ENCODE assay signal across 27 cellular contexts in genomic region chr2:64363848-64364247, GRCh38.
A peak's percentile ranks its signal among the peaks of the same experiment; 100 is the strongest.
DNase-seq lines count a peak whose midpoint lies in the region; ATAC-seq and TF ChIP-seq lines count a peak whose summit lies in the region.
"Had no signal": no experiment of that assay in that cellular context is flagged by ENCODE, and none has a peak within 500 bp of the region (broad histone marks: within the 10 kb centered on the region; RNA-seq: fewer than 3 reads in every experiment).

No MANE protein-coding gene starts in this region.

- DNase-seq in right atrium auricular region (ENCODE audit: low spot score), result peak; percentile 32
- no peak for DNase-seq in left cardiac atrium
- no peak for DNase-seq in PC-9
- no peak for DNase-seq in epithelial cell of prostate (ENCODE audit: low read depth, low spot score)
- no peak for DNase-seq in type B pancreatic cell (ENCODE audit: extremely low spot score, unreplicated experiment)
- no peak for DNase-seq in transverse colon
- DNase-seq in T-helper 9 cell, result no peak
- DNase-seq in CD4-positive, alpha-beta T cell, result no peak
- DNase-seq: 8988T; activated CD4-positive, alpha-beta memory T cell treated with anti-CD3 and anti-CD28 coated beads, Interleukin-2, amount 10 ng/mL, durations not matched to agents 7 days and 5 days; activated CD8-positive, alpha-beta memory T cell treated with anti-CD3 and anti-CD28 coated beads, Interleukin-2, amount 50 U/mL, for 4 hours; activated naive CD4-positive, alpha-beta T cell treated with Interleukin-2 at 50 U/mL for 16 hours; cerebellar nuclear complex; DMS79 treated with DMSO at 0.1 percent for 48 hours; immature natural killer cell; NCI-H1092; NCI-H1694 treated with DMSO at 0.1 percent for 48 hours; Right ventricle myocardium superior; small intestine; stimulated activated naive CD4-positive, alpha-beta T cell treated with Interleukin-2 at 50 U/mL for 16 hours; testis; uterus had no signal

- no peak overlapping the region for H3K4me2 ChIP-seq in PC-9

- H3K4me1 Mint-ChIP-seq in type B pancreatic cell (ENCODE audit: unreplicated experiment), result peaks cover 19% of the 10 kb centered on the region
- H3K4me1 Mint-ChIP-seq in CD4-positive, alpha-beta T cell (ENCODE audit: low read depth), result no peaks in the 10 kb centered on the region
- H3K4me1 Mint-ChIP-seq: immature natural killer cell had no signal

- no peak for TF ChIP-seq EP300 in transverse colon (IDR thresholded peaks at IDR 0.05; ENCODE audit: low read depth)

- no peaks in the 10 kb centered on the region for H3K9me3 Mint-ChIP-seq in type B pancreatic cell
- no peaks in the 10 kb centered on the region for H3K9me3 Mint-ChIP-seq in CD4-positive, alpha-beta T cell
- H3K9me3 Mint-ChIP-seq: activated T-helper 1 cell treated with anti-CD3 and anti-CD28 coated beads, Interleukin-12 subunit alpha, Interleukin-12 subunit beta, Interleukin-2, Interleukin-4 antibody, amounts not matched to agents 30 ng/mL and 10 ng/mL and 1 ng/mL, durations not matched to agents 14 hours and 24 hours and 36 hours; immature natural killer cell; nephron; T-helper 1 cell treated with Interleukin-12 subunit alpha and Interleukin-12 subunit beta and Interleukin-4 antibody, amounts not matched to agents 30 μg/mL and 1 μg/mL, for 36 hours had no signal

- intact Hi-C loops in left cardiac atrium (cut with DNase I) (no loop called here), PC-9 (cut with micrococcal nuclease; ENCODE audit: unreplicated experiment) (loop anchor here (2.0 to 10.0 kb wide), 3 partner anchors 33 to 121 kb away; no protein-coding TSS in a partner anchor), transverse colon (cut with DNase I; ENCODE audit: low total_unique reads) (no loop called here)
- intact Hi-C loops in CD4-positive, alpha-beta T cell (cut with DNase I, micrococcal nuclease), result no loop called here

- in situ Hi-C loops in transverse colon (cut with MboI; ENCODE audit: low pct_ligation_motif_present in 1 of 4, low pct_unique_long_range_greater_than_20kb in 1 of 4, low sequenced_read_pairs in 3 of 4), result no loop called here

- H3K9me2 ChIP-seq in PC-9 (ENCODE audit: insufficient read depth), result no peaks in the 10 kb centered on the region

- ATAC-seq in left cardiac atrium, result no peak
- no peak for ATAC-seq in CD4-positive, alpha-beta T cell (ENCODE audit: poor library complexity)
- ATAC-seq: gastroesophageal sphincter, SK-N-SH treated with all-trans-retinoic acid at 6 μM for 48 hours had no signal

- no peak overlapping the region for H2AFZ ChIP-seq in PC-9

- CTCF ChIA-PET in PC-9 (lab: Charles Lee), result no interaction called here
- CTCF ChIA-PET in CD4-positive, alpha-beta T cell (lab: Charles Lee), result interaction anchor here (1.4 kb wide), 1 partner anchor 12 kb away, joined by 3 read pairs; no protein-coding TSS in a partner anchor

- WGBS in transverse colon (ENCODE audit: low coverage in 1 of 2), 2 donors, result 55 to 67% methylated on average over 2 of the region's 2 CpGs

- no TSS peak for BruUV-seq in PC-9 (replicated peaks; lab: Mats Ljungman, UMichigan)

- peaks cover 39% of the 10 kb centered on the region for H3F3A ChIP-seq in PC-9 (ENCODE audit: insufficient read depth, low read depth)

- H3K36me3 ChIP-seq in right atrium auricular region (no peaks in the 10 kb centered on the region), PC-9 (ENCODE audit: low read depth) (no peaks in the 10 kb centered on the region), transverse colon (no peaks in the 10 kb centered on the region)
- H3K36me3 ChIP-seq: gastroesophageal sphincter, uterus had no signal

- H3K27ac ChIP-seq in right atrium auricular region, result no peak overlapping the region
- peak overlapping the region; percentile 94 for H3K27ac ChIP-seq in PC-9
- H3K27ac ChIP-seq in epithelial cell of prostate, result peak overlapping the region; percentile 81
- H3K27ac ChIP-seq in transverse colon, result no peak overlapping the region
- no peak overlapping the region for H3K27ac ChIP-seq in CD4-positive, alpha-beta T cell (ENCODE audit: low read depth, low read length)
- H3K27ac ChIP-seq: gastroesophageal sphincter, testis, uterus had no signal

- peak overlapping the region; percentile 90 for H3K27ac Mint-ChIP-seq in type B pancreatic cell
- H3K27ac Mint-ChIP-seq in CD4-positive, alpha-beta T cell, result no peak overlapping the region
- H3K27ac Mint-ChIP-seq: activated CD4-positive, alpha-beta memory T cell treated with anti-CD3 and anti-CD28 coated beads, Interleukin-2, amount 10 ng/mL, durations not matched to agents 7 days and 5 days; activated T-helper 1 cell treated with anti-CD3 and anti-CD28 coated beads, Interleukin-12 subunit alpha, Interleukin-12 subunit beta, Interleukin-2, Interleukin-4 antibody, amounts not matched to agents 30 ng/mL and 10 ng/mL and 1 ng/mL, durations not matched to agents 14 hours and 24 hours and 36 hours; immature natural killer cell; nephron; T-helper 1 cell treated with Interleukin-12 subunit alpha and Interleukin-12 subunit beta and Interleukin-4 antibody, amounts not matched to agents 30 μg/mL and 1 μg/mL, for 36 hours had no signal

- H3K9me3 ChIP-seq in right atrium auricular region (no peaks in the 10 kb centered on the region), PC-9 (ENCODE audit: insufficient read depth, low read depth) (no peaks in the 10 kb centered on the region), transverse colon (no peaks in the 10 kb centered on the region)
- no peaks in the 10 kb centered on the region for H3K9me3 ChIP-seq in CD4-positive, alpha-beta T cell (ENCODE audit: control insufficient read depth, low read length)
- H3K9me3 ChIP-seq: gastroesophageal sphincter, testis, uterus had no signal

- no peaks in the 10 kb centered on the region for H3K36me3 Mint-ChIP-seq in type B pancreatic cell
- no peaks in the 10 kb centered on the region for H3K36me3 Mint-ChIP-seq in CD4-positive, alpha-beta T cell (ENCODE audit: low read depth)
- H3K36me3 Mint-ChIP-seq: immature natural killer cell had no signal

- H3K4me3 Mint-ChIP-seq in type B pancreatic cell, result no peak overlapping the region
- no peak overlapping the region for H3K4me3 Mint-ChIP-seq in CD4-positive, alpha-beta T cell
- H3K4me3 Mint-ChIP-seq: activated CD4-positive, alpha-beta memory T cell treated with anti-CD3 and anti-CD28 coated beads, Interleukin-2, amount 10 ng/mL, durations not matched to agents 7 days and 5 days; activated T-helper 1 cell treated with anti-CD3 and anti-CD28 coated beads, Interleukin-12 subunit alpha, Interleukin-12 subunit beta, Interleukin-2, Interleukin-4 antibody, amounts not matched to agents 30 ng/mL and 10 ng/mL and 1 ng/mL, durations not matched to agents 14 hours and 24 hours and 36 hours; immature natural killer cell; nephron; T-helper 1 cell treated with Interleukin-12 subunit alpha and Interleukin-12 subunit beta and Interleukin-4 antibody, amounts not matched to agents 30 μg/mL and 1 μg/mL, for 36 hours had no signal

- H3K4me1 ChIP-seq in right atrium auricular region, result peaks cover 0 to 10% of the 10 kb centered on the region in 2 donors
- peaks cover 53% of the 10 kb centered on the region for H3K4me1 ChIP-seq in PC-9 (replicated peaks; ENCODE audit: insufficient read depth)
- H3K4me1 ChIP-seq in transverse colon, result peaks cover 6 to 12% (median 11%) of the 10 kb centered on the region in 4 donors

- H3K4me3 ChIP-seq in right atrium auricular region (no peak overlapping the region), PC-9 (no peak overlapping the region), transverse colon (no peak overlapping the region)
- H3K4me3 ChIP-seq: gastroesophageal sphincter, testis, uterus had no signal

- no peak for TF ChIP-seq CTCF in right atrium auricular region (IDR thresholded peaks at IDR 0.05)
- no peak; the same call in 1 of the 2 replicates for TF ChIP-seq CTCF in PC-9 (conservative IDR thresholded peaks at IDR 0.05)
- no peak for TF ChIP-seq CTCF in type B pancreatic cell (conservative IDR thresholded peaks at IDR 0.05)
- no peak for TF ChIP-seq CTCF in transverse colon (IDR thresholded peaks at IDR 0.05)
- no peak for TF ChIP-seq CTCF in CD4-positive, alpha-beta T cell (IDR thresholded peaks at IDR 0.05)

- H3K79me2 ChIP-seq in PC-9 (ENCODE audit: low read depth), result no peaks in the 10 kb centered on the region

- TF ChIP-seq POLR2A in transverse colon (IDR thresholded peaks at IDR 0.05), result no peak

- H4K20me1 ChIP-seq in PC-9 (ENCODE audit: insufficient read depth), result no peaks in the 10 kb centered on the region

- no peaks in the 10 kb centered on the region for H3K27me3 Mint-ChIP-seq in type B pancreatic cell
- peaks cover 17% of the 10 kb centered on the region for H3K27me3 Mint-ChIP-seq in CD4-positive, alpha-beta T cell

- no peaks in the 10 kb centered on the region for H3K27me3 ChIP-seq in right atrium auricular region
- no peaks in the 10 kb centered on the region for H3K27me3 ChIP-seq in PC-9 (ENCODE audit: insufficient read depth, low read depth)
- no peaks in the 10 kb centered on the region for H3K27me3 ChIP-seq in transverse colon
- H3K27me3 ChIP-seq in CD4-positive, alpha-beta T cell (ENCODE audit: control insufficient read depth, insufficient read depth, low read length), result no peaks in the 10 kb centered on the region
- H3K27me3 ChIP-seq: testis, uterus had no signal

- POLR2A ChIA-PET in PC-9 (lab: Charles Lee; ENCODE audit: unreplicated experiment), result interaction anchor here (0.5 to 0.7 kb wide), 2 partner anchors 174 to 310 kb away, joined by 3 to 4 read pairs; no protein-coding TSS in a partner anchor
- POLR2A ChIA-PET in CD4-positive, alpha-beta T cell (lab: Charles Lee), result no interaction called here

Comparison
In these comparisons a context has a peak if more than half of its experiments do, and no peak if none do; other contexts are left out.
1. H3K27ac ChIP-seq: peak in PC-9 (single experiment) and epithelial cell of prostate (single experiment); none in right atrium auricular region (0 of 2), transverse colon (0 of 4) and CD4-positive, alpha-beta T cell (single experiment).